6 cellular contexts compared by ENCODE assay signal in the genomic region with DNA sequence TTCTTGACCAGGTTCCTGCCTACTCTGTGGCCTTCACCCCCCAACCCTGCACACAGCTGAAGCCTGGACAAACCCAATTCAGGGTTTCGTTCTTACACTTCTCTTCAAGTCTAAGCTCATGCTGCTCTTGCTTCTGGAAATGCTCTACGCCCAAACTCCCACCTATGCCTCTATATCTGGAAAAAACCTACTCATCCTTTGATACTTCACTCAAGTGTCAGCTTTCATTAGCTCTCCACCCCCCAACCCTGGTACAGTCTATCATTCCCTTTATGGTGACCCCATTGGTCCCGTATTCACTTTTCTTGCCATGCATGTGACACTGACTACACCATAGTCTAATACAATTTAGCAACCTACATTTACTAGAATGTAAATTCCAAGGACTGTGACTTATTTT.
"Had no signal": no experiment of that assay in that cellular context is flagged by ENCODE, and none has a peak within 500 bp of the region (broad histone marks: within the 10 kb centered on the region; RNA-seq: fewer than 3 reads in every experiment).

No MANE protein-coding gene starts in this region.

- H3K9me3 ChIP-seq: HAP-1 had no signal

- H3K27me3 Mint-ChIP-seq: IgD-negative memory B cell had no signal

- H3K4me3 ChIP-seq: GM23248, HAP-1 had no signal

- DNase-seq: GM23248, GOT3, H7, HFFc6 had no signal

- H3K27ac Mint-ChIP-seq: HFFc6, IgD-negative memory B cell had no signal

- H3K4me3 Mint-ChIP-seq: HFFc6, IgD-negative memory B cell had no signal

- H3K9me3 Mint-ChIP-seq: HFFc6, IgD-negative memory B cell had no signal

- H3K4me1 ChIP-seq: HAP-1 had no signal
